11 cellular contexts compared by ENCODE assay signal in the genomic region with DNA sequence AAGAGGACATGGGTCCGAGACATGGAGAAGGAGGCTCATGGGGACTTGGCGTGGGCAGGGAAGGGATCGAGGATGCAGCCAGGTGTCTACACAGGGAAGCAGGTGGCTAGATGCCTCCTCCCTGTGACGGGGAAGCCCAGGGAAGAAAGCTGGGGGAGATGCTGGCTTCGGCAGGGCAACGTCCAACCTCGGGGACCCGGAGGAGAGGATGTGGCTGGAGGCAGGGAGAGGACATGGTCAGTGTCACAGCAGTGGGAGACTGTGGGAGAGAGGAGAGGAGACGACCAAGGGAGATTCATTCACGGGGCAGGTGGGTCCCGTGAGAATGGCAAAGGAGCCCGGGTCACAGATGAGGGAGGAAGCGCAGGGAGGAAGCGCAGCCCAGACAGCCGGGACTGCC.
"Had no signal": no experiment of that assay in that cellular context is flagged by ENCODE, and none has a peak within 500 bp of the region (broad histone marks: within the 10 kb centered on the region; RNA-seq: fewer than 3 reads in every experiment).

No MANE protein-coding gene starts in this region.

- H3K27me3 Mint-ChIP-seq: activated CD8-positive, alpha-beta memory T cell treated with anti-CD3 and anti-CD28 coated beads, Interleukin-2, amount 10 ng/mL, durations not matched to agents 7 days and 5 days had no signal

- H3K4me3 Mint-ChIP-seq: activated CD8-positive, alpha-beta memory T cell treated with anti-CD3 and anti-CD28 coated beads, Interleukin-2, amount 10 ng/mL, durations not matched to agents 7 days and 5 days; activated T-cell treated with anti-CD3 and anti-CD28 coated beads, Interleukin-2, amount 50 U/mL, for 24 hours had no signal

- H3K27ac ChIP-seq: colonic mucosa, gastrocnemius medialis had no signal

- H3K4me1 Mint-ChIP-seq: activated CD8-positive, alpha-beta memory T cell treated with anti-CD3 and anti-CD28 coated beads, Interleukin-2, amount 10 ng/mL, durations not matched to agents 7 days and 5 days; naive thymus-derived CD4-positive, alpha-beta T cell had no signal

- H3K27me3 ChIP-seq: colonic mucosa, gastrocnemius medialis had no signal

- H3K36me3 Mint-ChIP-seq: activated CD8-positive, alpha-beta memory T cell treated with anti-CD3 and anti-CD28 coated beads, Interleukin-2, amount 10 ng/mL, durations not matched to agents 7 days and 5 days had no signal

- DNase-seq: activated CD4-positive, alpha-beta T cell treated with anti-CD3 and anti-CD28 coated beads, Interleukin-2, amount 50 U/mL, for 4 hours; activated CD4-positive, CD25-positive, alpha-beta regulatory T cell treated with anti-CD3 and anti-CD28 coated beads, Interleukin-2, amount 50 U/mL, for 72 hours; activated CD8-positive, alpha-beta memory T cell treated with anti-CD3 and anti-CD28 coated beads, Interleukin-2, amount 10 ng/mL, durations not matched to agents 7 days and 5 days; activated gamma-delta T cell treated with Interleukin-2 at 50 U/mL for 16 hours; activated T-cell treated with anti-CD3 and anti-CD28 coated beads, Interleukin-2, amount 50 U/mL, for 24 hours; colonic mucosa; effector CD4-positive, alpha-beta T cell; naive thymus-derived CD4-positive, alpha-beta T cell; trophoblast cell had no signal

- H3K4me3 ChIP-seq: colonic mucosa, gastrocnemius medialis, lung had no signal

- H3K9me3 ChIP-seq: colonic mucosa, gastrocnemius medialis had no signal

- H3K36me3 ChIP-seq: colonic mucosa, gastrocnemius medialis had no signal

- H3K27ac Mint-ChIP-seq: activated CD8-positive, alpha-beta memory T cell treated with anti-CD3 and anti-CD28 coated beads, Interleukin-2, amount 10 ng/mL, durations not matched to agents 7 days and 5 days; activated T-cell treated with anti-CD3 and anti-CD28 coated beads, Interleukin-2, amount 50 U/mL, for 24 hours; naive thymus-derived CD4-positive, alpha-beta T cell had no signal

- ATAC-seq: activated CD8-positive, alpha-beta memory T cell treated with anti-CD3 and anti-CD28 coated beads, Interleukin-2, amount 10 ng/mL, durations not matched to agents 7 days and 5 days; gastrocnemius medialis; naive thymus-derived CD4-positive, alpha-beta T cell had no signal

- H3K4me1 ChIP-seq: colonic mucosa, gastrocnemius medialis had no signal
